ENCODE assay signal across 34 cellular contexts in genomic region chr17:53525590-53525989, GRCh38.
"Had no signal": no experiment of that assay in that cellular context is flagged by ENCODE, and none has a peak within 500 bp of the region (broad histone marks: within the 10 kb centered on the region; RNA-seq: fewer than 3 reads in every experiment).

No MANE protein-coding gene starts in this region.

- H3K36me3 Mint-ChIP-seq: activated CD4-positive, alpha-beta memory T cell treated with anti-CD3 and anti-CD28 coated beads for 36 hours; activated CD8-positive, alpha-beta memory T cell treated with anti-CD3 and anti-CD28 coated beads, Interleukin-2, amount 10 ng/mL, durations not matched to agents 7 days and 5 days; activated naive CD8-positive, alpha-beta T cell treated with anti-CD3 and anti-CD28 coated beads for 36 hours had no signal

- H3K27ac ChIP-seq: brain microvascular endothelial cell, cardiac muscle cell, KMS-11, SJSA1, VCaP had no signal

- H3K36me3 ChIP-seq: brain microvascular endothelial cell, cardiac muscle cell, SJSA1 had no signal

- H3K4me1 ChIP-seq: SJSA1 had no signal

- H3K9ac ChIP-seq: KMS-11, SK-N-SH had no signal

- H3K27ac Mint-ChIP-seq: activated B cell treated with CpG ODN at 0.5 μM for 24 hours; activated CD4-positive, alpha-beta memory T cell treated with anti-CD3 and anti-CD28 coated beads for 36 hours; activated CD8-positive, alpha-beta memory T cell treated with anti-CD3 and anti-CD28 coated beads, Interleukin-2, amount 10 ng/mL, durations not matched to agents 7 days and 5 days; activated naive CD8-positive, alpha-beta T cell treated with anti-CD3 and anti-CD28 coated beads for 36 hours; T-helper 1 cell treated with Interleukin-12 subunit alpha and Interleukin-12 subunit beta and Interleukin-4 antibody, amounts not matched to agents 30 μg/mL and 1 μg/mL, for 36 hours; T-helper 2 cell treated with Interferon-gamma antibody and Interleukin-4, amounts not matched to agents 5 μg/mL and 100 μg/mL, for 36 hours had no signal

- H3K27me3 Mint-ChIP-seq: activated B cell treated with CpG ODN at 0.5 μM for 24 hours; activated CD4-positive, alpha-beta memory T cell treated with anti-CD3 and anti-CD28 coated beads for 36 hours; activated CD8-positive, alpha-beta memory T cell treated with anti-CD3 and anti-CD28 coated beads, Interleukin-2, amount 10 ng/mL, durations not matched to agents 7 days and 5 days; activated naive CD8-positive, alpha-beta T cell treated with anti-CD3 and anti-CD28 coated beads for 36 hours; central memory CD8-positive, alpha-beta T cell had no signal

- H3K4me3 ChIP-seq: cardiac muscle cell, SJSA1 had no signal

- H3K9me3 ChIP-seq: SK-N-SH had no signal

- ATAC-seq: activated CD8-positive, alpha-beta memory T cell treated with anti-CD3 and anti-CD28 coated beads, Interleukin-2, amount 10 ng/mL, durations not matched to agents 7 days and 5 days; Panc1 had no signal

- H3K4me1 Mint-ChIP-seq: activated B cell treated with CpG ODN at 0.5 μM for 24 hours; activated CD8-positive, alpha-beta memory T cell treated with anti-CD3 and anti-CD28 coated beads, Interleukin-2, amount 10 ng/mL, durations not matched to agents 7 days and 5 days; activated naive CD8-positive, alpha-beta T cell treated with anti-CD3 and anti-CD28 coated beads for 36 hours; central memory CD8-positive, alpha-beta T cell had no signal

- H3K4me2 ChIP-seq: KMS-11, SK-N-SH had no signal

- H3K4me3 Mint-ChIP-seq: activated B cell treated with CpG ODN at 0.5 μM for 24 hours; activated CD4-positive, alpha-beta memory T cell treated with anti-CD3 and anti-CD28 coated beads for 36 hours; activated CD8-positive, alpha-beta memory T cell treated with anti-CD3 and anti-CD28 coated beads, Interleukin-2, amount 10 ng/mL, durations not matched to agents 7 days and 5 days; activated naive CD8-positive, alpha-beta T cell treated with anti-CD3 and anti-CD28 coated beads for 36 hours; central memory CD8-positive, alpha-beta T cell; T-helper 1 cell treated with Interleukin-12 subunit alpha and Interleukin-12 subunit beta and Interleukin-4 antibody, amounts not matched to agents 30 μg/mL and 1 μg/mL, for 36 hours; T-helper 2 cell treated with Interferon-gamma antibody and Interleukin-4, amounts not matched to agents 5 μg/mL and 100 μg/mL, for 36 hours had no signal

- H3K27me3 ChIP-seq: brain microvascular endothelial cell, cardiac muscle cell, SJSA1 had no signal

- DNase-seq: activated B cell treated with CpG ODN at 0.5 μM for 24 hours; activated CD4-positive, alpha-beta memory T cell treated with anti-CD3 and anti-CD28 coated beads for 36 hours; activated CD4-positive, alpha-beta T cell treated with anti-CD3 and anti-CD28 coated beads for 4 hours; activated CD4-positive, alpha-beta T cell treated with anti-CD3 and anti-CD28 coated beads, Interleukin-2, amount 50 U/mL, for 1 hour; activated CD4-positive, CD25-positive, alpha-beta regulatory T cell treated with anti-CD3 and anti-CD28 coated beads, Interleukin-2, amount 50 U/mL, for 72 hours; activated CD8-positive, alpha-beta memory T cell treated with anti-CD3 and anti-CD28 coated beads for 24 hours; activated CD8-positive, alpha-beta memory T cell treated with anti-CD3 and anti-CD28 coated beads, Interleukin-2, amount 10 ng/mL, durations not matched to agents 7 days and 5 days; activated CD8-positive, alpha-beta memory T cell treated with anti-CD3 and anti-CD28 coated beads, Interleukin-2, amount 50 U/mL, for 48 hours; activated effector memory CD4-positive, alpha-beta T cell treated with Interleukin-2 at 50 U/mL for 16 hours; activated naive CD4-positive, alpha-beta T cell treated with anti-CD3 and anti-CD28 coated beads, Interleukin-2, amount 50 U/mL, for 16 hours; activated naive CD8-positive, alpha-beta T cell treated with anti-CD3 and anti-CD28 coated beads for 36 hours; activated T-cell treated with anti-CD3 and anti-CD28 coated beads, Interleukin-2, amount 50 U/mL, for 48 hours; amniotic stem cell; brain microvascular endothelial cell; MM.1S; MV-4-11; NCI-H1092; NCI-H1436 treated with DMSO at 0.1 percent for 48 hours; NCI-H1694 treated with DMSO at 0.1 percent for 48 hours; NCI-H2029; NCI-H345; NCI-H526; NCI-H748 treated with DMSO at 0.1 percent for 48 hours; OCI-M1; SHP77 treated with DMSO at 0.1 percent for 48 hours; SK-N-SH had no signal
